Comparison of ENCODE assay signal across 18 cellular contexts in the genomic region with DNA sequence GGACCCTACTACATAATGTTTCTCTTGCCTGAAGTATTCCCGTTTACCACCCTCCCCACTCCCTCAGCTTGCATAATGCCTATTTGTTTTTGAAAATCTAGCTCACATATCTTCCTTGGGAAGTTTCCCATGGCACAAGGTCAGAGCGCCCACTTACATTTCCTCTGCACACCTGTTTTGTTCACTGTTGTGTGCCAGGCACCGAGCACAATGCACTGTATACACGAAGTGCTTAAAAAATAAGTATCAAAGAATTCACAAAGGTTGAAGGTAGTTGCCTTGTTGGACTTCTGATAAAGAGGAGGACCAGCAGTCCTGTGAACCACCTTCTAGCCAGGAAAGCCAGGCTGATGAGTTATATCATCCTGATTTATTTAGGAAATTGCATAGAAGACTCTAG. TPM values are rescaled to one million over a fixed set of nuclear protein-coding genes. Genes with fewer than 3 reads are reported as not detected.
A peak's percentile ranks its signal among the peaks of the same experiment; 100 is the strongest.
DNase-seq lines count a peak whose midpoint lies in the region; ATAC-seq and TF ChIP-seq lines count a peak whose summit lies in the region.
"Had no signal": no experiment of that assay in that cellular context is flagged by ENCODE, and none has a peak within 500 bp of the region (broad histone marks: within the 10 kb centered on the region; RNA-seq: fewer than 3 reads in every experiment).

No MANE protein-coding gene starts in this region.

- TF ChIP-seq CTCF in liver (IDR thresholded peaks at IDR 0.05; ENCODE audit: low read depth, low read length, missing input control) (no peak), sigmoid colon (IDR thresholded peaks at IDR 0.05) (no peak), upper lobe of right lung (IDR thresholded peaks at IDR 0.05) (no peak)

- peak; percentile 33 for DNase-seq in activated effector memory CD4-positive, alpha-beta T cell treated with anti-CD3 and anti-CD28 coated beads, Interleukin-2, amount 50 U/mL, for 16 hours
- DNase-seq in activated effector memory CD4-positive, alpha-beta T cell treated with Interleukin-2 at 50 U/mL for 16 hours = no peak
- peak; percentile 12 for DNase-seq in sigmoid colon
- no peak for DNase-seq in upper lobe of right lung
- DNase-seq in anterior cingulate cortex (lab: John Stamatoyannopoulos, UW) = no peak
- no peak for DNase-seq in GM19240 (ENCODE audit: insufficient read length, low spot score)
- DNase-seq in NCI-H510A treated with DMSO at 0.1 percent for 48 hours (lab: John Stamatoyannopoulos, UW) = no peak
- DNase-seq: 8988T; activated CD8-positive, alpha-beta T cell treated with anti-CD3 and anti-CD28 coated beads for 36 hours; activated naive CD4-positive, alpha-beta T cell treated with anti-CD3 and anti-CD28 coated beads, Interleukin-2, amount 50 U/mL, for 16 hours; activated T-cell treated with anti-CD3 and anti-CD28 coated beads, Interleukin-2, amount 50 U/mL, for 4 hours; mesendoderm; MG63; NCI-H146; NCI-H2227 treated with DMSO at 0.1 percent for 48 hours had no signal

- H3K4me3 ChIP-seq in liver (ENCODE audit: low read depth in 1 of 3, low read length in 3 of 3) = no peak overlapping the region
- no peak overlapping the region for H3K4me3 ChIP-seq in sigmoid colon
- H3K4me3 ChIP-seq in upper lobe of right lung = no peak overlapping the region
- H3K4me3 ChIP-seq: BLaER1, MG63 had no signal

- H3K27ac ChIP-seq in liver (ENCODE audit: low read depth in 1 of 2, low read length in 2 of 2) = no peak overlapping the region
- H3K27ac ChIP-seq in sigmoid colon = peak overlapping the region; percentile 13 to 56 (median 47)
- peak overlapping the region; percentile 11 for H3K27ac ChIP-seq in upper lobe of right lung
- H3K27ac ChIP-seq: BLaER1 had no signal

- intact Hi-C loops in sigmoid colon (cut with DNase I) (no loop called here), upper lobe of right lung (cut with DNase I) (no loop called here)

- no peak overlapping the region for H3K9ac ChIP-seq in liver (ENCODE audit: low read depth in 1 of 2, low read length in 2 of 2)
- H3K9ac ChIP-seq: BLaER1 had no signal

- no peaks in the 10 kb centered on the region for H3K9me3 ChIP-seq in liver (ENCODE audit: control insufficient read depth in 4 of 4, low read length in 3 of 4)
- no peaks in the 10 kb centered on the region for H3K9me3 ChIP-seq in sigmoid colon
- no peaks in the 10 kb centered on the region for H3K9me3 ChIP-seq in upper lobe of right lung
- H3K9me3 ChIP-seq: BLaER1, MG63 had no signal

- TF ChIP-seq EP300 in sigmoid colon (IDR thresholded peaks at IDR 0.05) = no peak

- TF ChIP-seq RAD21 in liver (IDR thresholded peaks at IDR 0.05) = no peak

- no peak for TF ChIP-seq POLR2A in sigmoid colon (IDR thresholded peaks at IDR 0.05)

- H3K36me3 ChIP-seq in liver (ENCODE audit: control insufficient read depth in 4 of 4, insufficient read depth in 3 of 4, low read depth in 1 of 4, low read length in 3 of 4) (no peaks in the 10 kb centered on the region), sigmoid colon (no peaks in the 10 kb centered on the region), upper lobe of right lung (no peaks in the 10 kb centered on the region)
- H3K36me3 ChIP-seq: BLaER1, MG63 had no signal

- 67% methylated on average over 4 of the region's 4 CpGs for WGBS in liver
- 49 to 72% methylated on average over 4 of the region's 4 CpGs for whole genome bisulfite sequencing in sigmoid colon, 2 donors

- H3K4me1 ChIP-seq in liver (ENCODE audit: control insufficient read depth in 4 of 4, insufficient read depth in 4 of 4, low read length in 3 of 4) (peaks cover 7 to 17% (median 13%) of the 10 kb centered on the region in 4 donors), sigmoid colon (peaks cover 0 to 22% (median 18%) of the 10 kb centered on the region in 4 donors), upper lobe of right lung (peaks cover 10% of the 10 kb centered on the region)

- H3K27me3 ChIP-seq in liver (ENCODE audit: control insufficient read depth in 4 of 4, insufficient read depth in 4 of 4, low read length in 3 of 4) (no peaks in the 10 kb centered on the region), sigmoid colon (no peaks in the 10 kb centered on the region), upper lobe of right lung (no peaks in the 10 kb centered on the region)
- H3K27me3 ChIP-seq: BLaER1, MG63 had no signal

- no peak for ATAC-seq in upper lobe of right lung
- ATAC-seq: Panc1 had no signal

TF ChIP-seq in liver, 16 proteins besides CTCF, POLR2A, EP300 and RAD21:
- no peak for TF ChIP-seq NR2F2 (IDR thresholded peaks at IDR 0.05)
- peak; percentile 6 to 29 for TF ChIP-seq HNF4A (conservative IDR thresholded peaks at IDR 0.05)
- peak; percentile 10 to 35 for TF ChIP-seq RXRA (IDR thresholded peaks at IDR 0.05)
- TF ChIP-seq, protein P1, sequence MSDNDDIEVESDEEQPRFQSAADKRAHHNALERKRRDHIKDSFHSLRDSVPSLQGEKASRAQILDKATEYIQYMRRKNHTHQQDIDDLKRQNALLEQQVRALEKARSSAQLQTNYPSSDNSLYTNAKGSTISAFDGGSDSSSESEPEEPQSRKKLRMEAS (IDR thresholded peaks at IDR 0.05) = peak; percentile 30

RNA-seq across cellular contexts. Expression of a gene that starts 16.8 kb away (rescaled TPM):
- total RNA-seq in liver (100 to 1,000 TPM in 1 of 2 donors, 10 to 100 TPM in 1; 82.6 to 634 TPM), sigmoid colon (1,000 to 10,000 TPM in 2 of 4 donors, 100 to 1,000 TPM in 2; 753 to 1,323 (median 1,092) TPM), upper lobe of right lung (191 TPM)
- polyA plus RNA-seq in liver (100 to 1,000 TPM; 114 to 207 TPM), sigmoid colon (100 to 1,000 TPM in 2 of 3 donors, 10 to 100 TPM in 1; 60.6 to 200 (median 108) TPM)

Comparison
In these comparisons a context has a peak if more than half of its experiments do, and no peak if none do; other contexts are left out.
1. DNase-seq: peak in activated effector memory CD4-positive, alpha-beta T cell treated with anti-CD3 and anti-CD28 coated beads, Interleukin-2, amount 50 U/mL, for 16 hours (single experiment) and sigmoid colon (single experiment); none in activated effector memory CD4-positive, alpha-beta T cell treated with Interleukin-2 at 50 U/mL for 16 hours (single experiment), upper lobe of right lung (single experiment), anterior cingulate cortex (0 of 58), GM19240 (single experiment) and NCI-H510A treated with DMSO at 0.1 percent for 48 hours (single experiment).
2. H3K27ac ChIP-seq: peak in sigmoid colon (4 of 4) and upper lobe of right lung (single experiment); none in liver (0 of 2).